8 cellular contexts compared by ENCODE assay signal in the genomic region with DNA sequence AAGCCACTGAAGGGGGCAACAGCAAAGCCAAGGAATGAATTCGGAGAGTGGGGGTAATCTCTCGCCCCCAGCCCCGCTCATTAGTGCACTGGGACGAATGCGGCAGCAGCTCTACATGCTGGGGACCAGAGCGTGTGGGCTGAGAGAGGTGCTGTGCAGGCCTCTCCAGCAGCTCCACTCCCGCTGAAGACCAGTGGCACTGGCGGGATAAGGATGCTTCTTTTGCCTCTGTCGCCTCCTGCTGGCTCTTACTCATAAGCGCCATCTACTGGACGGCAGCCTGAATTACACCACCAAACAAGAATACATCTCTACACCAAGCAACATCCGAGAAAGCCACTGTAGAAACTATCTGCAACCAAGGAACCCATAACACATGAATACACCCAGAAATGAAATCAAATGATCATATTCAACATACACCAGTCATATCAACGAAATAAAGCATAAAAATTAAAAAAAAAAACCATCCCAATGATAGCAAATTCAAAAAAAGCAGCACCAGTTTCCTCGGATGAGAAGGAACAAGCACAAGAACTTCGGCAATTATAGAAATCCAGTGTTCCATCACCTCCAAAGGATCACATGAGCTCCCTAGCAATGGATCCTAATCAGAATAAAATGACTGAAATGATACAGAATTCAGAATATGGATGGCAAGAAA.
DNase-seq lines count a peak whose midpoint lies in the region; ATAC-seq and TF ChIP-seq lines count a peak whose summit lies in the region.

No MANE protein-coding gene starts in this region.

- H3F3A ChIP-seq in GM23248 (ENCODE audit: insufficient read depth), result no peaks in the 10 kb centered on the region; the same call in 1 of the 2 replicates

- TF ChIP-seq CTCF in fibroblast of pulmonary artery (IDR thresholded peaks at IDR 0.05; ENCODE audit: low read length, missing control alignments) (peak; percentile 93), retinal pigment epithelial cell (conservative IDR thresholded peaks at IDR 0.05; ENCODE audit: low read depth, low read length) (peak; percentile 74), omental fat pad (IDR thresholded peaks at IDR 0.05) (no peak)

- peaks cover 18% of the 10 kb centered on the region; the same call in 1 of the 2 replicates for H4K20me1 ChIP-seq in GM23248 (ENCODE audit: insufficient read depth)

- POLR2A ChIA-PET in CD8-positive, alpha-beta memory T cell (lab: Charles Lee), result no interaction called here

- in situ Hi-C loops in GM23248 (cut with MboI), result no loop called here

- H3K36me3 Mint-ChIP-seq in CD8-positive, alpha-beta memory T cell, result peaks cover 0 to 5% (median 5%) of the 10 kb centered on the region in 3 donors

- H3K27me3 ChIP-seq in CD8-positive, alpha-beta memory T cell (ENCODE audit: insufficient read depth, low read length, poor library complexity, severe bottlenecking), result no peaks in the 10 kb centered on the region
- no peaks in the 10 kb centered on the region for H3K27me3 ChIP-seq in GM23248 (replicated peaks; ENCODE audit: insufficient read depth)

- no peaks in the 10 kb centered on the region for H3K4me1 ChIP-seq in CD8-positive, alpha-beta memory T cell (ENCODE audit: insufficient read depth, low read length)
- no peaks in the 10 kb centered on the region for H3K4me1 ChIP-seq in GM23248 (ENCODE audit: insufficient read depth)

- H3K79me2 ChIP-seq in GM23248 (ENCODE audit: insufficient read depth), result peaks cover 98% of the 10 kb centered on the region

- 55 to 57% methylated on average over 15 of the region's 15 CpGs for WGBS in GM23248 (ENCODE audit: low coverage in 1 of 2, low lambda C conversion rate in 2 of 2, missing lambda C conversion rate in 2 of 2), 2 experiments

- H3K4me3 Mint-ChIP-seq in CD8-positive, alpha-beta memory T cell, result no peak overlapping the region

- DNase-seq in CD8-positive, alpha-beta memory T cell, result peak; percentile 20 to 58 (median 33)
- DNase-seq in GM23248, result peak; percentile 53
- peak; percentile 27 for DNase-seq in NCI-H460 (ENCODE audit: extremely low read depth, low read depth)
- peak; percentile 44 for DNase-seq in activated CD8-positive, alpha-beta memory T cell treated with anti-CD3 and anti-CD28 coated beads, Interleukin-2, amount 50 U/mL, for 4 hours
- DNase-seq in fibroblast of pulmonary artery (ENCODE audit: low read depth), result peak; percentile 64
- DNase-seq in retinal pigment epithelial cell (ENCODE audit: low read depth), result no peak
- no peak for DNase-seq in omental fat pad (ENCODE audit: low spot score)
- DNase-seq in ureter (ENCODE audit: low spot score), result no peak

- no peaks in the 10 kb centered on the region for H3K9me2 ChIP-seq in GM23248 (ENCODE audit: insufficient read depth)

- no peak for ATAC-seq in omental fat pad (ENCODE audit: low FRiP score)

- CTCF ChIA-PET in CD8-positive, alpha-beta memory T cell (lab: Charles Lee), result no interaction called here

- H3K4me1 Mint-ChIP-seq in CD8-positive, alpha-beta memory T cell, result peaks cover 36 to 67% (median 62%) of the 10 kb centered on the region in 3 donors

- H2AFZ ChIP-seq in GM23248, result no peak overlapping the region

- H3K9me3 ChIP-seq in CD8-positive, alpha-beta memory T cell (ENCODE audit: low read length), result no peaks in the 10 kb centered on the region
- H3K9me3 ChIP-seq in GM23248 (ENCODE audit: low read depth), result no peaks in the 10 kb centered on the region

- no peak overlapping the region for H3K27ac ChIP-seq in CD8-positive, alpha-beta memory T cell (ENCODE audit: low read depth, low read length)
- H3K27ac ChIP-seq in GM23248, result no peak overlapping the region

- H3K4me3 ChIP-seq in CD8-positive, alpha-beta memory T cell (ENCODE audit: low read length), result no peak overlapping the region
- no peak overlapping the region for H3K4me3 ChIP-seq in GM23248
- H3K4me3 ChIP-seq in fibroblast of pulmonary artery (replicated peaks; ENCODE audit: low read depth, low read length), result no peak overlapping the region
- H3K4me3 ChIP-seq in retinal pigment epithelial cell (ENCODE audit: low read length), result no peak overlapping the region

- no peaks in the 10 kb centered on the region for H3K27me3 Mint-ChIP-seq in CD8-positive, alpha-beta memory T cell

- peaks cover 0 to 2% (median 0%) of the 10 kb centered on the region in 5 donors for H3K9me3 Mint-ChIP-seq in CD8-positive, alpha-beta memory T cell

- peak overlapping the region in 1 of 8 donors; percentile 5 for H3K27ac Mint-ChIP-seq in CD8-positive, alpha-beta memory T cell

- H3K9ac ChIP-seq in GM23248, result no peak overlapping the region

- no peak overlapping the region for H3K4me2 ChIP-seq in GM23248 (ENCODE audit: unreplicated experiment)

- no peaks in the 10 kb centered on the region for H3K36me3 ChIP-seq in CD8-positive, alpha-beta memory T cell (ENCODE audit: insufficient read depth, low read length)
- H3K36me3 ChIP-seq in GM23248 (ENCODE audit: low read depth), result no peaks in the 10 kb centered on the region

Comparison
In these comparisons a context has a peak if more than half of its experiments do, and no peak if none do; other contexts are left out.
1. DNase-seq: peak in CD8-positive, alpha-beta memory T cell (5 of 5), GM23248 (single experiment), NCI-H460 (single experiment), activated CD8-positive, alpha-beta memory T cell treated with anti-CD3 and anti-CD28 coated beads, Interleukin-2, amount 50 U/mL, for 4 hours (single experiment) and fibroblast of pulmonary artery (single experiment); none in retinal pigment epithelial cell (single experiment), omental fat pad (single experiment) and ureter (single experiment).
2. CTCF ChIP-seq: peak in fibroblast of pulmonary artery (single experiment) and retinal pigment epithelial cell (single experiment); none in omental fat pad (0 of 3).